Comparison of ENCODE assay signal across 17 cellular contexts in genomic region chr6:3276174-3277167, GRCh38. TPM values are rescaled to one million over a fixed set of nuclear protein-coding genes. Genes with fewer than 3 reads are reported as not detected.
"Had no signal": no experiment of that assay in that cellular context is flagged by ENCODE, and none has a peak within 500 bp of the region (broad histone marks: within the 10 kb centered on the region; RNA-seq: fewer than 3 reads in every experiment).

No MANE protein-coding gene starts in this region.

- H3K9me3 Mint-ChIP-seq: effector memory CD8-positive, alpha-beta T cell; natural killer cell had no signal

- H3K27me3 ChIP-seq: adrenal gland, hepatocyte, stomach, vagina had no signal

- H3K36me3 Mint-ChIP-seq: natural killer cell had no signal

- ATAC-seq: activated CD4-positive, alpha-beta T cell treated with anti-CD3 and anti-CD28 coated beads for 36 hours; activated CD8-positive, alpha-beta memory T cell treated with anti-CD3 and anti-CD28 coated beads, Interleukin-2, amount 10 ng/mL, durations not matched to agents 7 days and 5 days; effector memory CD8-positive, alpha-beta T cell; left cardiac atrium; mucosa of descending colon; natural killer cell had no signal

- H3K27ac ChIP-seq: adrenal gland, hepatocyte, stomach, vagina, WERI-Rb-1 had no signal

- H3K27ac Mint-ChIP-seq: activated CD4-positive, alpha-beta T cell treated with anti-CD3 and anti-CD28 coated beads for 36 hours; activated CD8-positive, alpha-beta memory T cell treated with anti-CD3 and anti-CD28 coated beads, Interleukin-2, amount 10 ng/mL, durations not matched to agents 7 days and 5 days; natural killer cell had no signal

- H3K4me3 Mint-ChIP-seq: activated CD4-positive, alpha-beta T cell treated with anti-CD3 and anti-CD28 coated beads for 36 hours; activated CD8-positive, alpha-beta memory T cell treated with anti-CD3 and anti-CD28 coated beads, Interleukin-2, amount 10 ng/mL, durations not matched to agents 7 days and 5 days; effector memory CD8-positive, alpha-beta T cell; natural killer cell had no signal

- H3K9me3 ChIP-seq: adrenal gland, mucosa of descending colon, stomach, vagina had no signal

- H3K4me3 ChIP-seq: adrenal gland, hepatocyte, mucosa of descending colon, stomach, vagina had no signal

- H3K27me3 Mint-ChIP-seq: activated CD4-positive, alpha-beta T cell treated with anti-CD3 and anti-CD28 coated beads for 36 hours; activated CD8-positive, alpha-beta memory T cell treated with anti-CD3 and anti-CD28 coated beads, Interleukin-2, amount 10 ng/mL, durations not matched to agents 7 days and 5 days; effector memory CD8-positive, alpha-beta T cell had no signal

- DNase-seq: activated CD4-positive, alpha-beta T cell treated with anti-CD3 and anti-CD28 coated beads for 36 hours; activated CD4-positive, alpha-beta T cell treated with anti-CD3 and anti-CD28 coated beads, Interleukin-2, amount 50 U/mL, for 48 hours; activated CD8-positive, alpha-beta memory T cell treated with anti-CD3 and anti-CD28 coated beads, Interleukin-2, amount 10 ng/mL, durations not matched to agents 7 days and 5 days; activated naive CD4-positive, alpha-beta T cell treated with anti-CD3 and anti-CD28 coated beads, Interleukin-2, amount 50 U/mL, for 16 hours; dermis blood vessel endothelial cell; effector memory CD8-positive, alpha-beta T cell; left cardiac atrium; mesenchymal stem cell; natural killer cell; stimulated activated CD4-positive, alpha-beta T cell treated with anti-CD3 and anti-CD28 coated beads, Interleukin-2, amount 100 ng/mL, for 48 hours; stomach; trophoblast cell; WERI-Rb-1 had no signal

RNA-seq across cellular contexts. Expression of gene TUBB2B, which starts 49.0 kb away (rescaled TPM):
- total RNA-seq: activated CD8-positive, alpha-beta memory T cell treated with anti-CD3 and anti-CD28 coated beads, Interleukin-2, amount 10 ng/mL, durations not matched to agents 7 days and 5 days had no signal
